Comparison of ENCODE assay signal across 9 cellular contexts in genomic region chr16:9033125-9033830, GRCh38. TPM values are rescaled to one million over a fixed set of nuclear protein-coding genes. Genes with fewer than 3 reads are reported as not detected.
DNase-seq lines count a peak whose midpoint lies in the region; TF ChIP-seq lines count a peak whose summit lies in the region.
"Had no signal": no experiment of that assay in that cellular context is flagged by ENCODE, and none has a peak within 500 bp of the region (broad histone marks: within the 10 kb centered on the region; RNA-seq: fewer than 3 reads in every experiment).

No MANE protein-coding gene starts in this region.

- peaks cover 2% of the 10 kb centered on the region for H3K4me1 Mint-ChIP-seq in activated naive CD8-positive, alpha-beta T cell treated with anti-CD3 and anti-CD28 coated beads for 36 hours

- in situ Hi-C loops in astrocyte of the cerebellum (cut with HindIII; ENCODE audit: low sequenced_read_pairs), result no loop called here

- TF ChIP-seq CTCF in astrocyte of the cerebellum (IDR thresholded peaks at IDR 0.05; ENCODE audit: low read depth, low read length, missing control alignments), result peak; percentile 76

- H3K9me3 Mint-ChIP-seq in activated naive CD8-positive, alpha-beta T cell treated with anti-CD3 and anti-CD28 coated beads for 36 hours, result no peaks in the 10 kb centered on the region

- H3K27ac Mint-ChIP-seq in activated naive CD8-positive, alpha-beta T cell treated with anti-CD3 and anti-CD28 coated beads for 36 hours, result no peak overlapping the region

- H3K4me3 ChIP-seq in astrocyte of the cerebellum (ENCODE audit: low read depth, low read length), result no peak overlapping the region
- H3K4me3 ChIP-seq: BLaER1 had no signal

- DNase-seq in NCI-H1417 (lab: John Stamatoyannopoulos, UW) (peak; percentile 2 to 44 (median 18)), NCI-H1417 treated with DMSO at 0.1 percent for 48 hours (lab: John Stamatoyannopoulos, UW) (no peak), LHCN-M2 (ENCODE audit: low read depth) (peak; percentile 69), astrocyte of the cerebellum (ENCODE audit: low read depth) (no peak), left kidney (ENCODE audit: low read depth, low spot score) (peak; percentile 66), DMS153 (lab: John Stamatoyannopoulos, UW) (no peak), mesenteric fat pad (ENCODE audit: low spot score) (no peak)
- no peak for DNase-seq in activated naive CD8-positive, alpha-beta T cell treated with anti-CD3 and anti-CD28 coated beads for 36 hours

- no peaks in the 10 kb centered on the region for H3K27me3 Mint-ChIP-seq in activated naive CD8-positive, alpha-beta T cell treated with anti-CD3 and anti-CD28 coated beads for 36 hours

- H3K4me3 Mint-ChIP-seq in activated naive CD8-positive, alpha-beta T cell treated with anti-CD3 and anti-CD28 coated beads for 36 hours, result no peak overlapping the region

- no peaks in the 10 kb centered on the region for H3K36me3 Mint-ChIP-seq in activated naive CD8-positive, alpha-beta T cell treated with anti-CD3 and anti-CD28 coated beads for 36 hours

RNA-seq across cellular contexts. Expression of gene HAPSTR1, which starts 58.2 kb away (rescaled TPM):
- total RNA-seq in LHCN-M2 (2014; rRNA removed) (49.7 and 52.5 TPM in 2 replicates), mesenteric fat pad (57.7 TPM)
- polyA plus RNA-seq in LHCN-M2 (2012), result 20.4 TPM
- 10 to 100 TPM; 64.5 to 65.5 TPM for total RNA-seq in activated naive CD8-positive, alpha-beta T cell treated with anti-CD3 and anti-CD28 coated beads for 36 hours

Comparison
In these comparisons a context has a peak if more than half of its experiments do, and no peak if none do; other contexts are left out.
1. DNase-seq: peak in NCI-H1417 (3 of 3), LHCN-M2 (single experiment) and left kidney (single experiment); none in NCI-H1417 treated with DMSO at 0.1 percent for 48 hours (single experiment), astrocyte of the cerebellum (single experiment), DMS153 (single experiment), activated naive CD8-positive, alpha-beta T cell treated with anti-CD3 and anti-CD28 coated beads for 36 hours (single experiment) and mesenteric fat pad (single experiment).